Comparison of ENCODE assay signal across 1 cellular context in the genomic region with DNA sequence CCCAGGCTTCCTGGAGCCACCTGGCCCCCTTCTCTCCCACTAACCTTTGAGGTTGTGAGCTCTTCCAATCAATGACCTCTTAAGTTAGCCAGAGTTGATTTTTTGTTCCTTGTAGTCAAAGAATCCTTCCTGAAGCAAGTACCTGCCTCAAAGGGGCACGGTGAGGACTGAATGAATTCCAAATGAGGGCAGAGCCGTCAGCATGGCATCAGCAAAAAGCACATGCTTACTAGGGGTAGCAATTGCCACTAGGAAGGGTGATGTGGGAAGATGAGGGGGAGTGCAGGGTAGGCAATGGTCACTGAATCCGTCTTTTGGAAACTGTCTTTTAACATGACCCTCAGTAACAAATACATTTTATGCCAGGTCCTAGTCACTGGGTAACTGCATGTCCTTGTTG.
TF ChIP-seq lines count a peak whose summit lies in the region.

No MANE protein-coding gene starts in this region.

TF ChIP-seq in GM12891, 5 proteins besides CTCF, POLR2A, EP300 and RAD21 (continued from another document):
- no peak for TF ChIP-seq POU2F2 (IDR thresholded peaks at IDR 0.05; ENCODE audit: low read depth, low read length)
